In genomic region chr12:113354192-113354591, GRCh38 we compare ENCODE assay signal across 2 cellular contexts. TPM values are rescaled to one million over a fixed set of nuclear protein-coding genes. Genes with fewer than 3 reads are reported as not detected.
"Had no signal": no experiment of that assay in that cellular context is flagged by ENCODE, and none has a peak within 500 bp of the region (broad histone marks: within the 10 kb centered on the region; RNA-seq: fewer than 3 reads in every experiment).

No MANE protein-coding gene starts in this region.

RNA-seq across cellular contexts. Expression of gene SDS, which starts 49.5 kb away (rescaled TPM):
- total RNA-seq: LHCN-M2, MCF 10A had no signal
